In genomic region chr5:176361437-176362097, GRCh38 we compare ENCODE assay signal across 8 cellular contexts. TPM values are rescaled to one million over a fixed set of nuclear protein-coding genes. Genes with fewer than 3 reads are reported as not detected.
DNase-seq lines count a peak whose midpoint lies in the region; ATAC-seq, FAIRE-seq and TF ChIP-seq lines count a peak whose summit lies in the region.

TSS of gene KIAA1191 (minus strand) at chr5:176361764. CDS start at chr5:176359508, 2,256 bp downstream.

- H3K4me1 ChIP-seq in kidney (ENCODE audit: control insufficient read depth in 1 of 2, insufficient read depth in 1 of 2, low read depth in 1 of 2, low read length in 2 of 2), result peaks cover 0 to 15% of the 10 kb centered on the region in 2 donors

- no peak for FAIRE-seq in kidney (lab: Jason Lieb, UNC)

- peaks cover under 1 to 4% of the 10 kb centered on the region in 2 donors for H3K36me3 ChIP-seq in kidney (ENCODE audit: control insufficient read depth in 1 of 2, insufficient read depth in 2 of 2, low read length in 2 of 2)

- peak within 1 kb of the TSS; percentile 79 to 89 for H3K4me3 ChIP-seq in kidney (ENCODE audit: low read length in 2 of 2)

- peak; percentile 97 for DNase-seq in Ammon's horn (ENCODE audit: low spot score)
- peak; percentile 74 for DNase-seq in NCI-H446 treated with DMSO at 0.1 percent for 48 hours (lab: John Stamatoyannopoulos, UW)
- peak; percentile 90 for DNase-seq in activated CD4-positive, CD25-positive, alpha-beta regulatory T cell treated with anti-CD3 and anti-CD28 coated beads, Interleukin-2, amount 50 U/mL, for 72 hours
- peak; percentile 53 to 82 for DNase-seq in cerebellar nuclear complex (lab: John Stamatoyannopoulos, UW)
- DNase-seq in kidney, result peak; percentile 98
- peak; percentile 97 for DNase-seq in stimulated activated CD4-positive, alpha-beta T cell treated with anti-CD3 and anti-CD28 coated beads, Interleukin-15, amount 100 ng/mL, for 24 hours

- H3K9me3 ChIP-seq in kidney (ENCODE audit: control insufficient read depth in 1 of 2, low read length in 2 of 2), result no peaks in the 10 kb centered on the region

- intact Hi-C loops in kidney (cut with DNase I), result no loop called here

- H3K9ac ChIP-seq in kidney (ENCODE audit: low read length in 2 of 2), result peak within 1 kb of the TSS; percentile 75 to 92

- ATAC-seq in GM19043 (IDR thresholded peaks at IDR 0.05; ENCODE audit: low read depth, unreplicated experiment) (peak; percentile 80), HG03378 (IDR thresholded peaks at IDR 0.05; ENCODE audit: unreplicated experiment) (peak; percentile 86)

- no peak for TF ChIP-seq CTCF in kidney (IDR thresholded peaks at IDR 0.05; ENCODE audit: borderline replicate concordance, extremely low read depth, insufficient read depth)

- H3K27ac ChIP-seq in kidney (ENCODE audit: low read depth in 2 of 2, low read length in 2 of 2), result peak within 1 kb of the TSS; percentile 33 to 83

RNA-seq across cellular contexts. Expression of gene KIAA1191, which starts in this region (rescaled TPM):
- 109 TPM for total RNA-seq in kidney
- 208 TPM for polyA plus RNA-seq in kidney (ENCODE audit: insufficient read depth, low read depth, low replicate concordance)

Comparison
In these comparisons a context has a peak if more than half of its experiments do, and no peak if none do; other contexts are left out.
1. Peak in every context shown above with its lines: DNase-seq, ATAC-seq, H3K4me3 ChIP-seq and H3K27ac ChIP-seq.